11 cellular contexts compared by ENCODE assay signal in the genomic region with DNA sequence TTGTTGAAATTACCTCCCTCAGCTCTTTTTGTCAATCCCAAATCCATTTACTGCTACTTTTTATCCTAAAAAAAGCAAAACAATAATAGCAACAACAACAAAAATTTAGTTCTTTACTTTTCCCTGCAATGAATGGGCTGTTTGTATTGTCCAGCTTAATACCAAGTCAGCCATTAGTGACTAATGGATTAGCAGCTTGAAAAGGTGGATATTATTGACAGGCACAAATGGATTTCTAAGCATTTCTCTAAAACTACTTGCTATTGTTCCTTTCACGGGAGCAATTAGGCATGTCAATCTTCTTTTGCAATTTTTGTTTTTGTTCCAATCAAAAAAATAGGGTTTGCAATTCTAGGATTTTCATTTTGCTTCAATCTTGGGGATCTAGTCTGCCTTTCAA. TPM values are rescaled to one million over a fixed set of nuclear protein-coding genes. Genes with fewer than 3 reads are reported as not detected.
DNase-seq lines count a peak whose midpoint lies in the region; ATAC-seq and TF ChIP-seq lines count a peak whose summit lies in the region.
"Had no signal": no experiment of that assay in that cellular context is flagged by ENCODE, and none has a peak within 500 bp of the region (broad histone marks: within the 10 kb centered on the region; RNA-seq: fewer than 3 reads in every experiment).

No MANE protein-coding gene starts in this region.

- H3K4me2 ChIP-seq in GM23248 (ENCODE audit: unreplicated experiment): peak overlapping the region; percentile 87
- no peak overlapping the region for H3K4me2 ChIP-seq in fibroblast of lung (ENCODE audit: extremely low read depth, insufficient read depth, low read length)

- H3K79me2 ChIP-seq in GM23248 (ENCODE audit: insufficient read depth) (no peaks in the 10 kb centered on the region), fibroblast of lung (ENCODE audit: control insufficient read depth, insufficient read depth, low read length) (no peaks in the 10 kb centered on the region)

- H3K9me3 ChIP-seq in GM23248 (ENCODE audit: low read depth) (no peaks in the 10 kb centered on the region), fibroblast of lung (ENCODE audit: control insufficient read depth, insufficient read depth, low read depth, low read length) (no peaks in the 10 kb centered on the region)

- H2AFZ ChIP-seq in GM23248 (peak overlapping the region; percentile 75), fibroblast of lung (ENCODE audit: low read length) (peak overlapping the region; percentile 33)

- ATAC-seq in GM19455 (IDR thresholded peaks at IDR 0.05; ENCODE audit: unreplicated experiment) (no peak), HG03378 (IDR thresholded peaks at IDR 0.05; ENCODE audit: unreplicated experiment) (no peak)

- no peaks in the 10 kb centered on the region for H3F3A ChIP-seq in GM23248 (ENCODE audit: insufficient read depth)

- peaks cover 11% of the 10 kb centered on the region; the same call in 1 of the 2 replicates for H3K4me1 ChIP-seq in GM23248 (ENCODE audit: insufficient read depth)
- no peaks in the 10 kb centered on the region for H3K4me1 ChIP-seq in fibroblast of lung (ENCODE audit: control insufficient read depth, extremely low read depth, insufficient read depth, low read length)

- no peaks in the 10 kb centered on the region for H3K36me3 ChIP-seq in GM23248 (ENCODE audit: low read depth)
- H3K36me3 ChIP-seq in fibroblast of lung (ENCODE audit: control insufficient read depth, insufficient read depth, low read length): no peaks in the 10 kb centered on the region
- H3K36me3 ChIP-seq: brain microvascular endothelial cell had no signal

- no peak overlapping the region for H3K4me3 ChIP-seq in GM23248
- H3K4me3 ChIP-seq in fibroblast of lung (replicated peaks in 1 of 4; ENCODE audit: control extremely low read depth in 1 of 4, insufficient read depth in 1 of 4, low read depth in 3 of 4, low read length in 4 of 4): no peak overlapping the region
- no peak overlapping the region for H3K4me3 ChIP-seq in retinal pigment epithelial cell (ENCODE audit: low read length)

- H4K20me1 ChIP-seq in GM23248 (ENCODE audit: insufficient read depth) (no peaks in the 10 kb centered on the region), fibroblast of lung (ENCODE audit: control insufficient read depth, extremely low read depth, insufficient read depth, low read length) (no peaks in the 10 kb centered on the region)

- in situ Hi-C loops in GM23248 (cut with MboI): no loop called here
- in situ Hi-C loops in GM13977 (cut with MboI; ENCODE audit: low pct_unique_long_range_greater_than_20kb, low sequenced_read_pairs, unreplicated experiment): loop anchor here (25.0 kb wide), 1 partner anchor 1735 kb away; no protein-coding TSS in a partner anchor

- no peaks in the 10 kb centered on the region for H3K9me2 ChIP-seq in GM23248 (ENCODE audit: insufficient read depth)

- H3K27ac ChIP-seq in GM23248 (no peak overlapping the region), fibroblast of lung (ENCODE audit: insufficient read depth, low read length) (no peak overlapping the region)
- H3K27ac ChIP-seq: brain microvascular endothelial cell had no signal

- H3K27me3 ChIP-seq in GM23248 (replicated peaks; ENCODE audit: insufficient read depth) (no peaks in the 10 kb centered on the region), fibroblast of lung (ENCODE audit: control insufficient read depth, insufficient read depth, low read length) (no peaks in the 10 kb centered on the region)
- H3K27me3 ChIP-seq: brain microvascular endothelial cell had no signal

- WGBS in GM23248 (ENCODE audit: low coverage in 1 of 2, low lambda C conversion rate in 2 of 2, missing lambda C conversion rate in 2 of 2), 2 experiments: 78 to 89% methylated on average over 1 of the region's 1 CpG

- no peak for TF ChIP-seq CTCF in fibroblast of lung (conservative IDR thresholded peaks at IDR 0.05 in 1 of 2, IDR thresholded peaks at IDR 0.05 in 1 of 2; ENCODE audit: low read depth in 1 of 2, low read length in 2 of 2)
- no peak for TF ChIP-seq CTCF in retinal pigment epithelial cell (conservative IDR thresholded peaks at IDR 0.05; ENCODE audit: low read depth, low read length)
- TF ChIP-seq CTCF in GM13977 (IDR thresholded peaks at IDR 0.05; ENCODE audit: extremely low read depth, insufficient read depth, missing control alignments): no peak

- peak overlapping the region; percentile 49; the same call in 1 of the 2 replicates for H3K9ac ChIP-seq in GM23248
- no peak overlapping the region for H3K9ac ChIP-seq in fibroblast of lung (ENCODE audit: insufficient read depth, low read length)

- no peak for DNase-seq in GM23248
- DNase-seq in NCI-H1930 (lab: John Stamatoyannopoulos, UW): peak; percentile 45 to 55
- no peak for DNase-seq in fibroblast of lung (ENCODE audit: low read depth in 2 of 2)
- peak; percentile 43 for DNase-seq in retinal pigment epithelial cell (ENCODE audit: low read depth)
- no peak for DNase-seq in GM13977 (ENCODE audit: low spot score)
- DNase-seq: activated CD4-positive, CD25-positive, alpha-beta regulatory T cell; brain microvascular endothelial cell; cortex of kidney; NCI-H187 treated with DMSO at 0.1 percent for 48 hours had no signal

RNA-seq across cellular contexts. Expression of gene SPAG16, which starts 32.1 kb away (rescaled TPM):
- total RNA-seq in GM23248 (2014; rRNA removed; shearing (Covaris generic)): 25.4 and 28.9 TPM in 2 replicates
- polyA plus RNA-seq in GM23248 (2016; fragmentation: Nextera tagmentation; extraction: Ambion mirVana): 27.7 and 30.7 TPM in 2 replicates
- total RNA-seq in fibroblast of lung: 36.0 and 36.8 TPM in 2 replicates
- 18.9 and 24.1 TPM in 2 replicates for polyA plus RNA-seq in fibroblast of lung
- 15.8 and 21.8 TPM in 2 replicates for polyA plus RNA-seq in fibroblast of lung (2012)
- 0.33 and 0.86 TPM in 2 replicates for polyA minus RNA-seq in fibroblast of lung (ENCODE audit: low replicate concordance)

Comparison
In these comparisons a context has a peak if more than half of its experiments do, and no peak if none do; other contexts are left out.
1. DNase-seq: peak in NCI-H1930 (2 of 2) and retinal pigment epithelial cell (single experiment); none in GM23248 (single experiment), fibroblast of lung (0 of 2) and GM13977 (single experiment).